In the genomic region with DNA sequence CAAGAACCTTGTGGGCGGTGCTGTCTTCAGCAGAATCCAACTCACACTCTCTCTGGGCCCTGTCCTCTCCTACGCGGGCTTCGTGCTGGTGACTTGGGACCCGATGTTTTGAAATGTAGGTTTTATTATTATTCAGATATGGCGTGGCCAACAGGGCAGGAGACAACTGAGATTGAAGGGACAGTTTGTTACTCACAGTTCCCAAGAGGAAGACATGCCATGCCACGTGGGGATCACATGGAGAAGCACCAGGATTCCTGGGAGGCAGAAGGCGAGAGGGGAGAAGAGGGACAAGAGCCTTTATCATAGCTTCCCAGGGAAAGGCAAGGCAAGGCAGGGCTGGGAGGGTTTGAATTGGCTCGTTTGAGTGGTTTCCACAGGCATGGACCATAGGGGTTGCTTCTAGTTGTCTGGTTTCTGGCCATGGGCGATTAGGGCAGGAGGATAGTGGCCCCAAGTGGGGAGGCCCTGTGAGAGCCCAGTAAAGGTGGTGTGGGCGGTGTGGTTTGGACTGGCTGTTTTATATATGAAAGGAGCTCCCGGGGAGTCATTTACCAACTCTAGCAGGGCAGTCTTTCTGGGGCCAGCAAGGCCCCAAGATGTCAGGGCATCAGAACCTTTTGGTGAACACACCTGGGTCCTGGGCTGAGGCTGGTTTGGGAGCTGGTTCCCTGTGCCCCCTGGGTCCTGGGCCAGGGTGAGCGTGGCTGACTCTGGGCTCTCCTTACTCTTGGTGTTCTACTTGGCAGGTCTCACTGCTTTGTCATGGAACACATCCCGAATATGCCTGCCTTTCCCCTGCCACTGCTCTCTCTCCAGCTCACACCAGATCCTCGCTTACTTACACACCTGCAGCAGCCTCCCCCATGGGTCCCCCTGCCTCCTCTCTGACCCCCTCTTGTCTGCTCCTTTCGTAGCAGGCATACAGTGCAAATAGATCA, we compare ENCODE assay signal across 1 cellular context.
TF ChIP-seq lines count a peak whose summit lies in the region.

No MANE protein-coding gene starts in this region.

TF ChIP-seq in HEK293, 187 proteins besides CTCF, POLR2A, EP300 and RAD21 (continued from another document):
- TF ChIP-seq ZNF843 (tag by site-specific recombination; IDR thresholded peaks at IDR 0.05) = no peak
